Comparison of ENCODE assay signal across 8 cellular contexts in genomic region chr7:42931447-42931833, GRCh38.
DNase-seq lines count a peak whose midpoint lies in the region; ATAC-seq and TF ChIP-seq lines count a peak whose summit lies in the region.

No MANE protein-coding gene starts in this region.

- TF ChIP-seq CTCF in astrocyte of the cerebellum (IDR thresholded peaks at IDR 0.05; ENCODE audit: low read depth, low read length, missing control alignments), result no peak

- H3K4me1 Mint-ChIP-seq in memory B cell, result peaks cover 26% of the 10 kb centered on the region

- H3K4me3 Mint-ChIP-seq in memory B cell, result peak overlapping the region; percentile 93

- peak; percentile 36 for DNase-seq in stimulated activated CD4-positive, alpha-beta T cell treated with anti-CD3 and anti-CD28 coated beads, Interleukin-4, amount 100 ng/mL, for 24 hours
- no peak for DNase-seq in stimulated activated CD4-positive, alpha-beta T cell treated with anti-CD3 and anti-CD28 coated beads, Interleukin-1b, Interleukin-23, amount 100 ng/mL, for 48 hours
- DNase-seq in astrocyte of the cerebellum (ENCODE audit: low read depth) (no peak), memory B cell (ENCODE audit: low spot score in 2 of 2) (no peak), NCI-H1417 treated with DMSO at 0.1 percent for 48 hours (lab: John Stamatoyannopoulos, UW) (no peak), GM19240 (ENCODE audit: insufficient read length, low spot score) (no peak)
- DNase-seq in activated CD8-positive, alpha-beta memory T cell treated with anti-CD3 and anti-CD28 coated beads, Interleukin-2, amount 50 U/mL, for 48 hours, result no peak

- H3K9me3 Mint-ChIP-seq in memory B cell, result no peaks in the 10 kb centered on the region

- in situ Hi-C loops in astrocyte of the cerebellum (cut with HindIII; ENCODE audit: low sequenced_read_pairs), result loop anchor here (25.0 kb wide), 1 partner anchor 506 kb away; no protein-coding TSS in a partner anchor

- H3K27ac Mint-ChIP-seq in memory B cell, result peak overlapping the region; percentile 95

- peak overlapping the region; percentile 73 for H3K4me3 ChIP-seq in astrocyte of the cerebellum (ENCODE audit: low read depth, low read length)

- no peaks in the 10 kb centered on the region for H3K27me3 Mint-ChIP-seq in memory B cell

- ATAC-seq in memory B cell (ENCODE audit: low read depth), result no peak
- no peak for ATAC-seq in GM21447 (IDR thresholded peaks at IDR 0.05; ENCODE audit: unreplicated experiment)

- H3K36me3 Mint-ChIP-seq in memory B cell, result peaks cover 6% of the 10 kb centered on the region
